ENCODE assay signal across 24 cellular contexts in the genomic region with DNA sequence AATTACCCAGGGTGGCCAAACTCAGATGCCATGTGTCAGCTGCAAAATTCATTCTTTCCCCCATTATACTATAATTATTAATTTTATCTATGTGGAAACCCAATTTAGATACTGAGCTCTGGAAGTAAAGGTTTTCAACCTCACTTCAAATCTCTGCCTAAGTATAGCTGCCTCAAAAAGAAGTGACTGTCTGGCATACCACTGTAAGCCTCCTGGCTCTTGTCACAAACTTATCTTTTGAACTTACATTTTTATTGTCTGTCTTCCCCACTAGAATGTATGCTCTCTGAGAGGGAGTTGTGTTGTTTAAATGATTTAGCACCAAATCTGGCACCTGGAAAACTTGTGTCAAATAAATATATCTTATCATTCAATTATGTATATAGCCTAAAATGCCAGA. TPM values are rescaled to one million over a fixed set of nuclear protein-coding genes. Genes with fewer than 3 reads are reported as not detected.
A peak's percentile ranks its signal among the peaks of the same experiment; 100 is the strongest.
DNase-seq lines count a peak whose midpoint lies in the region; ATAC-seq and TF ChIP-seq lines count a peak whose summit lies in the region.
"Had no signal": no experiment of that assay in that cellular context is flagged by ENCODE, and none has a peak within 500 bp of the region (broad histone marks: within the 10 kb centered on the region; RNA-seq: fewer than 3 reads in every experiment).

No MANE protein-coding gene starts in this region.

- DNase-seq in SK-N-SH (no peak), smooth muscle cell (lab: John Stamatoyannopoulos, UW; ENCODE audit: unreplicated experiment) (no peak), mesothelial cell of epicardium (ENCODE audit: low spot score in 2 of 2, unreplicated experiment in 2 of 2) (no peak), NCI-H1092 (lab: John Stamatoyannopoulos, UW) (no peak), NCI-H226 (no peak)
- DNase-seq: 8988T; ACHN; AML-193; Caco-2; Calu3; CD4-positive, alpha-beta T cell; CD8-positive, alpha-beta T cell; DMS153; DMS53; DMS79; DND-41; EL; GDM1 had no signal

- no peaks in the 10 kb centered on the region for H3K9me3 Mint-ChIP-seq in mesothelial cell of epicardium
- H3K9me3 Mint-ChIP-seq: CD4-positive, alpha-beta T cell; CD8-positive, alpha-beta T cell had no signal

- TF ChIP-seq EP300 in SK-N-SH (IDR thresholded peaks at IDR 0.05; ENCODE audit: borderline replicate concordance in 1 of 2, low read depth in 1 of 2, low read length in 1 of 2): no peak

- no peaks in the 10 kb centered on the region for H3K79me2 ChIP-seq in SK-N-SH (ENCODE audit: insufficient read depth)
- H3K79me2 ChIP-seq in smooth muscle cell (ENCODE audit: low read depth): no peaks in the 10 kb centered on the region

- no peaks in the 10 kb centered on the region for H3K36me3 ChIP-seq in SK-N-SH (replicated peaks in 1 of 2; ENCODE audit: control insufficient read depth in 1 of 2, insufficient read depth in 2 of 2, low read length in 1 of 2)
- H3K36me3 ChIP-seq in mesodermal cell (ENCODE audit: control insufficient read depth, insufficient read depth, low read length): no peaks in the 10 kb centered on the region
- no peaks in the 10 kb centered on the region for H3K36me3 ChIP-seq in smooth muscle cell (ENCODE audit: low read depth)
- H3K36me3 ChIP-seq: BLaER1 treated with 17β-estradiol and CSF1 and Interleukin-3, amounts not matched to agents 10 nM and 100 nM had no signal

- no peaks in the 10 kb centered on the region for H3F3A ChIP-seq in SK-N-SH (replicated peaks; ENCODE audit: insufficient read depth)
- H3F3A ChIP-seq in smooth muscle cell (ENCODE audit: low read depth): peaks cover 20% of the 10 kb centered on the region

- H4K20me1 ChIP-seq in SK-N-SH (ENCODE audit: insufficient read depth) (no peaks in the 10 kb centered on the region), smooth muscle cell (ENCODE audit: low read depth) (no peaks in the 10 kb centered on the region)
- H4K20me1 ChIP-seq: BLaER1 treated with 17β-estradiol and CSF1 and Interleukin-3, amounts not matched to agents 10 nM and 100 nM had no signal

- CTCF ChIA-PET in SK-N-SH (lab: Yijun Ruan, JAX): no interaction called here

- H3K9me2 ChIP-seq in SK-N-SH: no peaks in the 10 kb centered on the region

- no peak overlapping the region for H3K27ac ChIP-seq in SK-N-SH (ENCODE audit: low read depth in 2 of 2, low read length in 1 of 2)
- peak overlapping the region; percentile 11 for H3K27ac ChIP-seq in mesodermal cell (ENCODE audit: low read depth, low read length, severe bottlenecking)
- H3K27ac ChIP-seq in smooth muscle cell (ENCODE audit: low read depth): peak overlapping the region; percentile 86
- H3K27ac ChIP-seq: BLaER1 treated with 17β-estradiol and CSF1 and Interleukin-3, amounts not matched to agents 10 nM and 100 nM; C4-2B had no signal

- TF ChIP-seq CTCF in SK-N-SH (IDR thresholded peaks at IDR 0.05) (no peak), smooth muscle cell (IDR thresholded peaks at IDR 0.05; ENCODE audit: borderline replicate concordance, insufficient read depth, poor library complexity, severe bottlenecking) (no peak), mesothelial cell of epicardium (IDR thresholded peaks at IDR 0.05; ENCODE audit: unreplicated experiment) (no peak)

- H2AFZ ChIP-seq in SK-N-SH (ENCODE audit: low read depth) (no peak overlapping the region), smooth muscle cell (ENCODE audit: low read depth) (no peak overlapping the region)

- peaks cover 15% of the 10 kb centered on the region for H3K4me1 Mint-ChIP-seq in mesothelial cell of epicardium
- H3K4me1 Mint-ChIP-seq: B cell had no signal

- peaks cover 2% of the 10 kb centered on the region for H3K27me3 Mint-ChIP-seq in mesothelial cell of epicardium (ENCODE audit: low read depth)

- H3K36me3 Mint-ChIP-seq in mesothelial cell of epicardium: no peaks in the 10 kb centered on the region
- H3K36me3 Mint-ChIP-seq: CD8-positive, alpha-beta T cell had no signal

- no peak overlapping the region for H3K9ac ChIP-seq in SK-N-SH
- H3K9ac ChIP-seq in smooth muscle cell (ENCODE audit: low read depth): no peak overlapping the region
- H3K9ac ChIP-seq: BLaER1 treated with 17β-estradiol and CSF1 and Interleukin-3, amounts not matched to agents 10 nM and 100 nM had no signal

- POLR2A ChIA-PET in SK-N-SH (lab: Yijun Ruan, JAX): no interaction called here

- no peaks in the 10 kb centered on the region for H3K4me1 ChIP-seq in SK-N-SH (ENCODE audit: control insufficient read depth in 1 of 2, insufficient read depth in 2 of 2, low read depth in 1 of 2, low read length in 1 of 2)
- H3K4me1 ChIP-seq in mesodermal cell (ENCODE audit: control insufficient read depth, insufficient read depth, low read length, poor library complexity, severe bottlenecking): peaks cover 9% of the 10 kb centered on the region
- H3K4me1 ChIP-seq in smooth muscle cell (ENCODE audit: low read depth): peaks cover 15% of the 10 kb centered on the region
- H3K4me1 ChIP-seq: BLaER1 treated with 17β-estradiol and CSF1 and Interleukin-3, amounts not matched to agents 10 nM and 100 nM; Caco-2 had no signal

- no peak for ATAC-seq in SK-N-SH treated with all-trans-retinoic acid at 6 μM for 48 hours
- ATAC-seq: CD8-positive, alpha-beta T cell; GM12878 had no signal

- TF ChIP-seq RAD21 in SK-N-SH (IDR thresholded peaks at IDR 0.05; ENCODE audit: low read length): no peak

- H3K4me2 ChIP-seq in SK-N-SH (no peak overlapping the region), smooth muscle cell (peak overlapping the region; percentile 25)
- H3K4me2 ChIP-seq: BLaER1 treated with 17β-estradiol and CSF1 and Interleukin-3, amounts not matched to agents 10 nM and 100 nM had no signal

- H3K4me3 Mint-ChIP-seq in mesothelial cell of epicardium: no peak overlapping the region
- H3K4me3 Mint-ChIP-seq: B cell; CD4-positive, alpha-beta T cell; CD8-positive, alpha-beta T cell had no signal

- no peaks in the 10 kb centered on the region; the same call in 1 of the 2 replicates for H3K27me3 ChIP-seq in SK-N-SH (ENCODE audit: insufficient read depth)
- no peaks in the 10 kb centered on the region for H3K27me3 ChIP-seq in smooth muscle cell (ENCODE audit: low read depth)
- H3K27me3 ChIP-seq: BLaER1 treated with 17β-estradiol and CSF1 and Interleukin-3, amounts not matched to agents 10 nM and 100 nM had no signal

- no peak overlapping the region for H3K27ac Mint-ChIP-seq in mesothelial cell of epicardium
- H3K27ac Mint-ChIP-seq: B cell; CD4-positive, alpha-beta T cell; CD8-positive, alpha-beta T cell had no signal

- H3K4me3 ChIP-seq in SK-N-SH (ENCODE audit: low read depth in 2 of 2, low read length in 1 of 2): no peak overlapping the region
- no peak overlapping the region for H3K4me3 ChIP-seq in mesodermal cell (ENCODE audit: extremely low read depth, insufficient read depth, low read length, poor library complexity, severe bottlenecking)
- H3K4me3 ChIP-seq in smooth muscle cell: no peak overlapping the region
- H3K4me3 ChIP-seq: BLaER1 treated with 17β-estradiol and CSF1 and Interleukin-3, amounts not matched to agents 10 nM and 100 nM; GM12878 had no signal

- H3K9me3 ChIP-seq in SK-N-SH (no peaks in the 10 kb centered on the region), mesodermal cell (ENCODE audit: control insufficient read depth, low read length) (no peaks in the 10 kb centered on the region), smooth muscle cell (replicated peaks; ENCODE audit: low read depth) (no peaks in the 10 kb centered on the region)
- H3K9me3 ChIP-seq: BLaER1 treated with 17β-estradiol and CSF1 and Interleukin-3, amounts not matched to agents 10 nM and 100 nM; Caco-2 had no signal

TF ChIP-seq in SK-N-SH, 30 proteins besides CTCF, POLR2A, EP300 and RAD21 (continues in another document):
- TF ChIP-seq MXI1 (IDR thresholded peaks at IDR 0.05; ENCODE audit: low read depth, low read length) (0 out of 2 replicates have a peak, but pooled peaks have one; percentile 11), EZH2phosphoT487 (IDR thresholded peaks at IDR 0.05; ENCODE audit: borderline replicate concordance, low read depth) (no peak)

TF ChIP-seq in SK-N-SH treated with all-trans-retinoic acid at 6 μM for 48 hours, 23 proteins besides CTCF, POLR2A, EP300 and RAD21:
- TF ChIP-seq PPARA (CRISPR knock-in tag; IDR thresholded peaks at IDR 0.05; ENCODE audit: borderline replicate concordance) (no peak), OSR1 (CRISPR knock-in tag; IDR thresholded peaks at IDR 0.05) (no peak), ISL1 (CRISPR knock-in tag; IDR thresholded peaks at IDR 0.05) (peak; percentile 68), TCF4 (CRISPR knock-in tag; IDR thresholded peaks at IDR 0.05; ENCODE audit: borderline replicate concordance) (peak; percentile 51; the same call in 1 of the 2 replicates)
- TF ChIP-seq, protein P1, sequence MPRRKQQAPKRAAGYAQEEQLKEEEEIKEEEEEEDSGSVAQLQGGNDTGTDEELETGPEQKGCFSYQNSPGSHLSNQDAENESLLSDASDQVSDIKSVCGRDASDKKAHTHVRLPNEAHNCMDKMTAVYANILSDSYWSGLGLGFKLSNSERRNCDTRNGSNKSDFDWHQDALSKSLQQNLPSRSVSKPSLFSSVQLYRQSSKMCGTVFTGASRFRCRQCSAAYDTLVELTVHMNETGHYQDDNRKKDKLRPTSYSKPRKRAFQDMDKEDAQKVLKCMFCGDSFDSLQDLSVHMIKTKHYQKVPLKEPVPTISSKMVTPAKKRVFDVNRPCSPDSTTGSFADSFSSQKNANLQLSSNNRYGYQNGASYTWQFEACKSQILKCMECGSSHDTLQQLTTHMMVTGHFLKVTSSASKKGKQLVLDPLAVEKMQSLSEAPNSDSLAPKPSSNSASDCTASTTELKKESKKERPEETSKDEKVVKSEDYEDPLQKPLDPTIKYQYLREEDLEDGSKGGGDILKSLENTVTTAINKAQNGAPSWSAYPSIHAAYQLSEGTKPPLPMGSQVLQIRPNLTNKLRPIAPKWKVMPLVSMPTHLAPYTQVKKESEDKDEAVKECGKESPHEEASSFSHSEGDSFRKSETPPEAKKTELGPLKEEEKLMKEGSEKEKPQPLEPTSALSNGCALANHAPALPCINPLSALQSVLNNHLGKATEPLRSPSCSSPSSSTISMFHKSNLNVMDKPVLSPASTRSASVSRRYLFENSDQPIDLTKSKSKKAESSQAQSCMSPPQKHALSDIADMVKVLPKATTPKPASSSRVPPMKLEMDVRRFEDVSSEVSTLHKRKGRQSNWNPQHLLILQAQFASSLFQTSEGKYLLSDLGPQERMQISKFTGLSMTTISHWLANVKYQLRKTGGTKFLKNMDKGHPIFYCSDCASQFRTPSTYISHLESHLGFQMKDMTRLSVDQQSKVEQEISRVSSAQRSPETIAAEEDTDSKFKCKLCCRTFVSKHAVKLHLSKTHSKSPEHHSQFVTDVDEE (CRISPR knock-in tag; IDR thresholded peaks at IDR 0.05): peak; percentile 66; the same call in 1 of the 2 replicates

RNA-seq across cellular contexts. Expression of a gene that starts 16.1 kb away (rescaled TPM):
- polyA plus RNA-seq in SK-N-SH (2012; rRNA removed) (0.45 and 1.2 TPM in 2 replicates), smooth muscle cell (42.2 and 55.4 TPM in 2 replicates)
- 0.48 and 0.55 TPM in 2 replicates for polyA plus RNA-seq in SK-N-SH (2012; cell fraction: cytosol; rRNA removed)
- polyA plus RNA-seq in SK-N-SH (2012; cell fraction: nucleus; rRNA removed): 0.56 and 1.5 TPM in 2 replicates
- polyA plus RNA-seq in mesodermal cell (2013, experiment 1 of 2): 20.3 TPM
- polyA plus RNA-seq in mesodermal cell (2013, experiment 2 of 2): 19.1 TPM
- total RNA-seq in smooth muscle cell (39.4 and 45.7 TPM in 2 replicates), mesothelial cell of epicardium (79.4 to 89.1 TPM (median 80.7 TPM) in 3 replicates)
- total RNA-seq: CD4-positive, alpha-beta T cell had no signal

Comparison
In these comparisons a context has a peak if more than half of its experiments do, and no peak if none do; other contexts are left out.
1. H3K27ac ChIP-seq: peak in mesodermal cell (single experiment) and smooth muscle cell (single experiment); none in SK-N-SH (0 of 2).